In genomic region chr1:58660105-58660504, GRCh38 we compare ENCODE assay signal across 17 cellular contexts. TPM values are rescaled to one million over a fixed set of nuclear protein-coding genes. Genes with fewer than 3 reads are reported as not detected.
A peak's percentile ranks its signal among the peaks of the same experiment; 100 is the strongest.
DNase-seq lines count a peak whose midpoint lies in the region; ATAC-seq and TF ChIP-seq lines count a peak whose summit lies in the region.
"Had no signal": no experiment of that assay in that cellular context is flagged by ENCODE, and none has a peak within 500 bp of the region (broad histone marks: within the 10 kb centered on the region; RNA-seq: fewer than 3 reads in every experiment).

No MANE protein-coding gene starts in this region.

- H3K4me3 ChIP-seq in left lung (no peak overlapping the region), upper lobe of right lung (no peak overlapping the region), WERI-Rb-1 (ENCODE audit: low read depth, low read length) (no peak overlapping the region), breast epithelium (no peak overlapping the region)

- H3K4me1 Mint-ChIP-seq in T-helper 17 cell: peaks cover 2% of the 10 kb centered on the region

- H3K4me1 ChIP-seq in left lung: peaks cover 0 to 3% of the 10 kb centered on the region in 2 donors
- no peaks in the 10 kb centered on the region for H3K4me1 ChIP-seq in upper lobe of right lung
- H3K4me1 ChIP-seq in breast epithelium: no peaks in the 10 kb centered on the region

- H3K4me3 Mint-ChIP-seq in T-helper 17 cell: no peak overlapping the region
- H3K4me3 Mint-ChIP-seq: B cell; CD4-positive, alpha-beta T cell had no signal

- TF ChIP-seq CTCF in left lung (IDR thresholded peaks at IDR 0.05) (no peak), upper lobe of right lung (IDR thresholded peaks at IDR 0.05) (no peak), WERI-Rb-1 (IDR thresholded peaks at IDR 0.05; ENCODE audit: low read depth, low read length) (no peak), breast epithelium (IDR thresholded peaks at IDR 0.05) (no peak)

- ATAC-seq in T-helper 17 cell (no peak), left lung (peak; percentile 81), upper lobe of right lung (peak; percentile 58), HG03378 (IDR thresholded peaks at IDR 0.05; ENCODE audit: unreplicated experiment) (no peak)

- TF ChIP-seq POLR2A in breast epithelium (IDR thresholded peaks at IDR 0.05): no peak

- H3K27me3 Mint-ChIP-seq in T-helper 17 cell: no peaks in the 10 kb centered on the region
- H3K27me3 Mint-ChIP-seq: B cell; CD4-positive, alpha-beta T cell had no signal

- intact Hi-C loops in left lung (cut with DNase I) (no loop called here), upper lobe of right lung (cut with DNase I) (no loop called here), breast epithelium (cut with DNase I; ENCODE audit: low total_unique reads) (no loop called here)

- peak overlapping the region; percentile 29 for H3K27ac Mint-ChIP-seq in T-helper 17 cell
- H3K27ac Mint-ChIP-seq: B cell; CD4-positive, alpha-beta T cell had no signal

- no peak overlapping the region for H3K27ac ChIP-seq in left lung
- H3K27ac ChIP-seq in upper lobe of right lung: peak overlapping the region; percentile 15
- no peak overlapping the region for H3K27ac ChIP-seq in WERI-Rb-1
- H3K27ac ChIP-seq in breast epithelium: no peak overlapping the region

- H3K36me3 Mint-ChIP-seq in T-helper 17 cell (ENCODE audit: low read depth): peaks cover 8% of the 10 kb centered on the region

- H3K27me3 ChIP-seq in left lung (no peaks in the 10 kb centered on the region), upper lobe of right lung (no peaks in the 10 kb centered on the region), WERI-Rb-1 (ENCODE audit: insufficient read depth, low read depth, severe bottlenecking) (no peaks in the 10 kb centered on the region), breast epithelium (no peaks in the 10 kb centered on the region)

- H3K36me3 ChIP-seq in left lung: peaks cover 0 to 74% of the 10 kb centered on the region in 2 donors
- peaks cover 84% of the 10 kb centered on the region for H3K36me3 ChIP-seq in upper lobe of right lung
- H3K36me3 ChIP-seq in WERI-Rb-1: peaks cover 26% of the 10 kb centered on the region
- peaks cover 8% of the 10 kb centered on the region for H3K36me3 ChIP-seq in breast epithelium

- H3K9me3 ChIP-seq in T-helper 17 cell (ENCODE audit: control insufficient read depth, low read length, poor library complexity, severe bottlenecking): no peaks in the 10 kb centered on the region
- H3K9me3 ChIP-seq in left lung: no peaks in the 10 kb centered on the region
- no peaks in the 10 kb centered on the region for H3K9me3 ChIP-seq in upper lobe of right lung
- no peaks in the 10 kb centered on the region for H3K9me3 ChIP-seq in WERI-Rb-1 (ENCODE audit: severe bottlenecking)
- no peaks in the 10 kb centered on the region for H3K9me3 ChIP-seq in breast epithelium

- DNase-seq in T-helper 17 cell (no peak), glomerular visceral epithelial cell (ENCODE audit: extremely low spot score) (peak; percentile 45), left lung (no peak), upper lobe of right lung (no peak), WERI-Rb-1 (no peak), breast epithelium (ENCODE audit: low spot score in 2 of 2) (no peak)
- DNase-seq: CD4-positive, alpha-beta T cell; DMS 273 treated with DMSO at 0.1 percent for 48 hours; GF-D8; HCEC 1CT; KG1; NCI-H1048; NCI-H2081 treated with DMSO at 0.1 percent for 48 hours; NCI-H510A treated with DMSO at 0.1 percent for 48 hours; NCI-H82 had no signal

RNA-seq across cellular contexts. Expression of gene MYSM1, which starts 39.8 kb away (rescaled TPM):
- total RNA-seq in T-helper 17 cell (10 to 100 TPM; 54.1 to 63.7 TPM), left lung (10 to 100 TPM; 25.8 to 28.1 TPM), upper lobe of right lung (40.2 TPM), breast epithelium (10 to 100 TPM; 24.8 to 54.0 (median 52.4) TPM)

Comparison
In these comparisons a context has a peak if more than half of its experiments do, and no peak if none do; other contexts are left out.
1. ATAC-seq: peak in left lung (single experiment) and upper lobe of right lung (single experiment); none in T-helper 17 cell (single experiment) and HG03378 (single experiment).